8 cellular contexts compared by ENCODE assay signal in the genomic region with DNA sequence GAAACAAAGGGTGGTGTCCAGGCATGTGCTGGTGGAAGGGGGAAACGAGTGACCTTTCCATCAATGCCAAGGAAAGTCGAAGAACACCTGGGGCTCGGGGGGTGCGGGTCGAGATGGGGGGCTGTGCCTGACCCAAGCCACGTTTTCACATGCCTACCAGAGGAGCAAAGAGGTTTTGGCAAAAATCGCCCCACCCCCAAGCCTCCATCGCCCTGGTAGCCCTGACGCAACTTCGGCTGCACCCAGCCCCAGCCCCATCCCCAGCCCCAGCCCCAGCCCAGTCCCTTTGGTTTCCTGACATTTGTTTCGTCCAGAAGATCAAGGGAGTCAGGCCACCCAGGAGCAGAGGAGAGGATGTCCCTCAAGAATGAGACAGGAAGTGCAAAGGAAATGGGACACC.
A peak's percentile ranks its signal among the peaks of the same experiment; 100 is the strongest.
DNase-seq lines count a peak whose midpoint lies in the region; ATAC-seq and TF ChIP-seq lines count a peak whose summit lies in the region.
"Not testable (repeated sequence)": the region's sequence is repeated elsewhere in the genome, so short reads cannot be mapped to it uniquely, and the experiment has no call there.

No MANE protein-coding gene starts in this region.

- not testable (repeated sequence) for H3K9me3 Mint-ChIP-seq in activated T-cell treated with anti-CD3 and anti-CD28 coated beads, Interleukin-2, amount 50 U/mL, for 72 hours

- H3K4me1 ChIP-seq in Peyer's patch, breast epithelium, heart right ventricle, tibial artery: not testable (repeated sequence)

- not testable (repeated sequence) for H3K36me3 ChIP-seq in Peyer's patch, breast epithelium, heart right ventricle, tibial artery

- peak overlapping the region in 3 of 4 donors; percentile 30 to 47 (median 43) for H3K4me3 ChIP-seq in Peyer's patch
- peak overlapping the region in 2 of 3 donors; percentile 34 to 48 for H3K4me3 ChIP-seq in breast epithelium
- H3K4me3 ChIP-seq in heart right ventricle: peak overlapping the region in 2 of 10 donors; percentile 19 to 22
- H3K4me3 ChIP-seq in tibial artery: peak overlapping the region; percentile 41 to 46

- TF ChIP-seq CTCF in Peyer's patch (IDR thresholded peaks at IDR 0.05); breast epithelium (IDR thresholded peaks at IDR 0.05); heart right ventricle (IDR thresholded peaks at IDR 0.05); tibial artery (IDR thresholded peaks at IDR 0.05): not testable (repeated sequence)

- H3K4me3 Mint-ChIP-seq in activated T-cell treated with anti-CD3 and anti-CD28 coated beads, Interleukin-2, amount 50 U/mL, for 72 hours: not testable (repeated sequence)

- intact Hi-C loops in breast epithelium (cut with DNase I; ENCODE audit: low total_unique reads); heart right ventricle (cut with DNase I); tibial artery (cut with DNase I; ENCODE audit: low total_unique reads): not testable (repeated sequence)

- 21 to 27% methylated on average over 4 to 5 of the region's 11 CpGs for WGBS in heart right ventricle, 2 donors

- not testable (repeated sequence) for H3K27me3 Mint-ChIP-seq in activated T-cell treated with anti-CD3 and anti-CD28 coated beads, Interleukin-2, amount 50 U/mL, for 72 hours (ENCODE audit: low read depth)

- peak in 2 of 3 donors; percentile 18 to 54 for DNase-seq in Peyer's patch
- peak; percentile 30 for DNase-seq in activated CD4-positive, alpha-beta T cell treated with anti-CD3 and anti-CD28 coated beads, Interleukin-2, amount 50 U/mL, for 1 hour
- DNase-seq in activated T-cell treated with anti-CD3 and anti-CD28 coated beads, Interleukin-2, amount 50 U/mL, for 72 hours: peak; percentile 49 to 53
- DNase-seq in breast epithelium (ENCODE audit: low spot score in 2 of 2): peak; percentile 18 to 53
- peak; percentile 4 to 28 for DNase-seq in heart right ventricle
- DNase-seq in mucosa of gallbladder (ENCODE audit: low spot score): peak; percentile 19
- DNase-seq in stimulated activated CD4-positive, alpha-beta T cell treated with anti-CD3 and anti-CD28 coated beads, Interleukin-15, amount 100 ng/mL, for 24 hours: peak; percentile 62
- peak; percentile 18 to 76 for DNase-seq in tibial artery

- H3K27me3 ChIP-seq in Peyer's patch, breast epithelium, heart right ventricle, tibial artery: not testable (repeated sequence)

- H3K27ac ChIP-seq in Peyer's patch, breast epithelium, heart right ventricle, tibial artery: not testable (repeated sequence)

- not testable (repeated sequence) for H3K27ac Mint-ChIP-seq in activated T-cell treated with anti-CD3 and anti-CD28 coated beads, Interleukin-2, amount 50 U/mL, for 72 hours

- not testable (repeated sequence) for ATAC-seq in activated T-cell treated with anti-CD3 and anti-CD28 coated beads, Interleukin-2, amount 50 U/mL, for 72 hours (replicated peaks in 1 of 2)
- peak in 2 of 8 donors; percentile 18 to 22 for ATAC-seq in heart right ventricle

- H3K4me1 Mint-ChIP-seq in activated T-cell treated with anti-CD3 and anti-CD28 coated beads, Interleukin-2, amount 50 U/mL, for 72 hours (ENCODE audit: low read depth): not testable (repeated sequence)

- H3K9me3 ChIP-seq in Peyer's patch, breast epithelium, heart right ventricle, tibial artery: not testable (repeated sequence)

- not testable (repeated sequence) for H3K36me3 Mint-ChIP-seq in activated T-cell treated with anti-CD3 and anti-CD28 coated beads, Interleukin-2, amount 50 U/mL, for 72 hours (ENCODE audit: insufficient read depth in 2 of 2)

- not testable (repeated sequence) for TF ChIP-seq POLR2A in Peyer's patch (IDR thresholded peaks at IDR 0.05); breast epithelium (IDR thresholded peaks at IDR 0.05)
